ENCODE assay signal across 17 cellular contexts in the genomic region with DNA sequence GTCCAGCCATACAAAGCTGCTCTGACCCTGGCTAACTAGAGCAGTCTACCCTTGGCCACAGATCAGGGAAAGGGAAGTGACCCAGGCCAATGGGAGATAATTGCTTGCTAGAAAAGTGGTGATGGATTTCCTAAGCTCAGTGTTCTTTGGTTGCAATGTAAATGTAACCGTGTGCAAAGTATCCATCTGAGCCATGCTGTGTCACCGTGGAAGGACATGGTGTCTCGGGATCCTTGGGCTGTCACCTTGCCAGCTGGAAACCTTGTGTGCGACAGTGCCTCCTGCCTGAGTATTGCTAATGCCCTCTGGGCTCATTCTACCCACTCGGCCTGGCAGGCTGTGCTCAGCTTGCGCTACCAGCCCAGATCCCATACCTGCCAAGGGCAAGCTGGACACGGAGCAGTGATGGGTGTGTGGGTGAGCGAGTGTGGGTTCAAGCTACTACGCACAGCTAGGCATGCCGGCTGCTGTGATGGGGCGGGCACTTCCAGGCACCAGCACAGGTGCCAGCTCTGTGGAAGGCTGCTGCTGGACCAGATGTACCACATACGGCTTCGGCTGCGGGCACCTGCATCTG.
"Had no signal": no experiment of that assay in that cellular context is flagged by ENCODE, and none has a peak within 500 bp of the region (broad histone marks: within the 10 kb centered on the region; RNA-seq: fewer than 3 reads in every experiment).

No MANE protein-coding gene starts in this region.

- DNase-seq: activated CD4-positive, alpha-beta T cell treated with anti-CD3 and anti-CD28 coated beads, Interleukin-2, amount 10 ng/mL, durations not matched to agents 7 days and 5 days; activated CD8-positive, alpha-beta memory T cell treated with anti-CD3 and anti-CD28 coated beads, Interleukin-2, amount 50 U/mL, for 48 hours; activated effector memory CD4-positive, alpha-beta T cell treated with anti-CD3 and anti-CD28 coated beads, Interleukin-2, amount 50 U/mL, for 16 hours; activated T-cell treated with anti-CD3 and anti-CD28 coated beads, Interleukin-2, amount 50 U/mL, for 72 hours; effector CD4-positive, alpha-beta T cell; left cardiac atrium; midbrain; nucleus accumbens; stimulated activated CD4-positive, alpha-beta T cell treated with anti-CD3 and anti-CD28 coated beads, Interleukin-12 subunit alpha, Interleukin-12 subunit beta, amount 100 ng/mL, for 4 hours; stimulated activated CD4-positive, alpha-beta T cell treated with anti-CD3 and anti-CD28 coated beads, Interleukin-1b, Interleukin-23, amount 100 ng/mL, for 48 hours; stimulated activated CD8-positive, alpha-beta memory T cell treated with anti-CD3 and anti-CD28 coated beads, Interleukin-4, amount 100 ng/mL, for 48 hours; stimulated activated naive CD4-positive, alpha-beta T cell treated with Interleukin-2 at 50 U/mL for 16 hours; transverse colon; uterus had no signal

- H3K36me3 ChIP-seq: esophagus muscularis mucosa, transverse colon, uterus had no signal

- ATAC-seq: activated CD4-positive, CD25-positive, alpha-beta regulatory T cell treated with anti-CD3 and anti-CD28 coated beads, Interleukin-2, amount 50 U/mL, for 24 hours; activated T-cell treated with anti-CD3 and anti-CD28 coated beads, Interleukin-2, amount 50 U/mL, for 72 hours had no signal

- H3K9me3 ChIP-seq: esophagus muscularis mucosa, transverse colon, uterus had no signal

- H3K27me3 ChIP-seq: esophagus muscularis mucosa, hepatocyte, transverse colon, uterus had no signal

- H3K4me3 ChIP-seq: esophagus muscularis mucosa, hepatocyte, transverse colon, uterus had no signal

- H3K27ac ChIP-seq: esophagus muscularis mucosa, hepatocyte, transverse colon, uterus had no signal

- H3K4me1 ChIP-seq: esophagus muscularis mucosa, transverse colon, uterus had no signal
